ENCODE assay signal across 12 cellular contexts in genomic region chr6:74534485-74535211, GRCh38.
DNase-seq lines count a peak whose midpoint lies in the region; ATAC-seq and TF ChIP-seq lines count a peak whose summit lies in the region.
"Had no signal": no experiment of that assay in that cellular context is flagged by ENCODE, and none has a peak within 500 bp of the region (broad histone marks: within the 10 kb centered on the region; RNA-seq: fewer than 3 reads in every experiment).

No MANE protein-coding gene starts in this region.

- BruUV-seq in PC-3 (replicated peaks; lab: Mats Ljungman, UMichigan): no TSS peak

- DNase-seq in DMS53 (lab: John Stamatoyannopoulos, UW) (peak; percentile 98), PC-3 (peak; percentile 59), fibroblast of the aortic adventitia (ENCODE audit: low read depth) (peak; percentile 70), progenitor cell of endocrine pancreas (ENCODE audit: low spot score, unreplicated experiment) (no peak), GDM1 (lab: John Stamatoyannopoulos, UW) (no peak), NOMO-1 (lab: John Stamatoyannopoulos, UW; ENCODE audit: unreplicated experiment in 2 of 2) (no peak)
- no peak for DNase-seq in activated CD4-positive, alpha-beta T cell treated with anti-CD3 and anti-CD28 coated beads for 4 hours
- DNase-seq in activated CD4-positive, CD25-positive, alpha-beta regulatory T cell (lab: John Stamatoyannopoulos, UW): no peak
- DNase-seq: activated gamma-delta T cell treated with Interleukin-2 at 50 U/mL for 16 hours; natural killer cell; NCI-H2081 treated with DMSO at 0.1 percent for 48 hours; stimulated activated CD4-positive, alpha-beta T cell treated with anti-CD3 and anti-CD28 coated beads, Interleukin-2, amount 100 ng/mL, for 24 hours had no signal

- H3K4me1 Mint-ChIP-seq in progenitor cell of endocrine pancreas (ENCODE audit: low read depth): peaks cover 16% of the 10 kb centered on the region
- H3K4me1 Mint-ChIP-seq: natural killer cell had no signal

- H3K4me3 ChIP-seq in PC-3 (ENCODE audit: low read length) (no peak overlapping the region), fibroblast of the aortic adventitia (ENCODE audit: low read depth, low read length) (no peak overlapping the region)

- intact Hi-C loops in PC-3 (cut with micrococcal nuclease): no loop called here

- CTCF ChIA-PET in PC-3 (lab: Charles Lee): interaction anchor here (0.7 kb wide), 1 partner anchor 54 kb away, joined by 3 read pairs; no protein-coding TSS in a partner anchor

- H3F3A ChIP-seq in PC-3 (ENCODE audit: low read length, unreplicated experiment): no peaks in the 10 kb centered on the region

- H3K27ac Mint-ChIP-seq in progenitor cell of endocrine pancreas: peak overlapping the region; percentile 98
- H3K27ac Mint-ChIP-seq: natural killer cell had no signal

- peaks cover 28% of the 10 kb centered on the region for H3K9me3 Mint-ChIP-seq in progenitor cell of endocrine pancreas (ENCODE audit: low read depth)

- peaks cover 12% of the 10 kb centered on the region for H3K4me1 ChIP-seq in PC-3 (ENCODE audit: insufficient read depth, low read length)

- H3K27me3 ChIP-seq in PC-3 (ENCODE audit: low read length): no peaks in the 10 kb centered on the region

- no peaks in the 10 kb centered on the region for H3K36me3 ChIP-seq in PC-3 (ENCODE audit: low read depth, low read length)

- H3K9ac ChIP-seq in PC-3 (ENCODE audit: low read length): no peak overlapping the region

- no peaks in the 10 kb centered on the region for H3K27me3 Mint-ChIP-seq in progenitor cell of endocrine pancreas

- H2AFZ ChIP-seq in PC-3 (ENCODE audit: low read length): no peak overlapping the region

- POLR2A ChIA-PET in PC-3 (lab: Charles Lee; ENCODE audit: unreplicated experiment): no interaction called here

- H3K4me3 Mint-ChIP-seq in progenitor cell of endocrine pancreas (ENCODE audit: low read depth): peak overlapping the region; percentile 48
- H3K4me3 Mint-ChIP-seq: natural killer cell had no signal

- H3K79me2 ChIP-seq in PC-3 (ENCODE audit: low read length): no peaks in the 10 kb centered on the region

- H3K9me2 ChIP-seq in PC-3 (replicated peaks; ENCODE audit: low read length): no peaks in the 10 kb centered on the region

- peak; percentile 73 for ATAC-seq in PC-3
- ATAC-seq: natural killer cell had no signal

- no peak overlapping the region for H3K27ac ChIP-seq in PC-3 (ENCODE audit: low read length)

- peak overlapping the region; percentile 33; the same call in 1 of the 2 replicates for H3K4me2 ChIP-seq in PC-3 (ENCODE audit: low read length)

- peaks cover 11% of the 10 kb centered on the region for H3K36me3 Mint-ChIP-seq in progenitor cell of endocrine pancreas (ENCODE audit: insufficient read depth)
- H3K36me3 Mint-ChIP-seq: natural killer cell had no signal

- TF ChIP-seq CTCF in PC-3 (conservative IDR thresholded peaks at IDR 0.05; ENCODE audit: low read depth, low read length): no peak
- TF ChIP-seq CTCF in fibroblast of the aortic adventitia (IDR thresholded peaks at IDR 0.05; ENCODE audit: insufficient read depth, low read length): no peak
- TF ChIP-seq CTCF in progenitor cell of endocrine pancreas (IDR thresholded peaks at IDR 0.05; ENCODE audit: unreplicated experiment): no peak

- H4K20me1 ChIP-seq in PC-3 (ENCODE audit: low read length): no peaks in the 10 kb centered on the region

- H3K9me3 ChIP-seq in PC-3 (ENCODE audit: low read length): no peaks in the 10 kb centered on the region

Comparison
In these comparisons a context has a peak if more than half of its experiments do, and no peak if none do; other contexts are left out.
1. DNase-seq: peak in DMS53 (single experiment), PC-3 (single experiment) and fibroblast of the aortic adventitia (single experiment); none in progenitor cell of endocrine pancreas (single experiment), GDM1 (single experiment), NOMO-1 (0 of 2), activated CD4-positive, alpha-beta T cell treated with anti-CD3 and anti-CD28 coated beads for 4 hours (0 of 2) and activated CD4-positive, CD25-positive, alpha-beta regulatory T cell (0 of 4).